Comparison of ENCODE assay signal across 8 cellular contexts in the genomic region with DNA sequence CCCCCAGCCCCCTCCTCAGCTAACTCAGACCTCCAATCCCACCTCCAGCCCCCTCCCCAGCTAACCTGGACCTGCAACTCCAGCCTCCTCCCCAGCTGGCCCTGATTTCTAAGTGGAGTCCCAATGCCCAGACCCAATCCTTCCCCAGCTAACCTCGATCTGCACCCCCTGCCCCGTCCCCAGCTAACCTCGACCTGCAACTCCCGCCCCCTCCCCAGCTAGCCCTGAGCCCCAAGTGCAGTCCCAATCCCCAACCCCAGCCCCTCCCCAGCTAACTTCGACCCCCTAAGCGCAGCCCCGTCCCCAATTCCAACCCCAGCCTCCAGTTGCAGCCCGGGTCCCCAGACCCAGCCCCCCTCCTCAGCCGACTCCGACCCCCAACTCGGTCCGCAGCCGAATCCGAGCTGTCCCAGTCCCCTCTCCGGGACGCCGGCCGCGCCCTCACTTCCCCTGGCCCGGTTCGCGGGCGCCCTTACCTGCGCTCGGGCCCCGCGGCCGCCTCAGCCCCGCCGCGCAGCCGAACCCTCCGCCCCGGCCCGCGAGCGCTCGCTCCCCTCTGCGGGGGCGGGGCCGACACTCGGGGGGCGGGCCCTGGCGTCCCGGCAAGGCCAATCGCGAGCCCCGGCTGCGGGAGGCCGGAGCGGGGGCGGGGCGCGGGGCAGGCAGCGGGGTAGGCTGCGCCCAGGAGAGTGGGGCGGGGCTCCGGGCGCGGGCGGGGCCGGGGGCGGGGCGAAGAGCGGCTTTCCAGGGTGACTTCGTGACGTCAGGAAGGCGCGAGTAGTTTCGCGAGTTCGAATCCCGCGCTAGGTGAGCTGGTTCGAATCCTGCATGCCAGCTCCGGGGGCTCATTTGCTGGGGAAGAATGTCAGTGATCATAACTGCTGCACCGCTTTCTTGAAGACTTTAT. TPM values are rescaled to one million over a fixed set of nuclear protein-coding genes. Genes with fewer than 3 reads are reported as not detected.
DNase-seq lines count a peak whose midpoint lies in the region; ATAC-seq and TF ChIP-seq lines count a peak whose summit lies in the region.

TSS of gene GNG7 (minus strand) at position 525 of the 907 bp plus-strand sequence. CDS start 182,006 bp downstream, outside the sequence.

- H3K4me3 ChIP-seq in BJ (ENCODE audit: low read depth, low read length) (peak within 1 kb of the TSS; percentile 40), gastroesophageal sphincter (peak within 1 kb of the TSS; percentile 83 to 92), neutrophil (ENCODE audit: low read depth in 1 of 2, low read length in 1 of 2) (peak within 1 kb of the TSS; percentile 57 to 68), stomach smooth muscle (ENCODE audit: low read length in 2 of 2) (peak within 1 kb of the TSS; percentile 45 to 73)

- POLR2A ChIA-PET in BJ (lab: Charles Lee): interaction anchor here (0.6 kb wide), 1 partner anchor 139 kb away, joined by 3 read pairs; the partner anchor contains the start of gene ZNF555

- H3K27ac ChIP-seq in gastroesophageal sphincter (peak within 1 kb of the TSS; percentile 51 to 82 (median 80)), neutrophil (peak within 1 kb of the TSS; percentile 75), stomach smooth muscle (ENCODE audit: low read length) (no peak within 1 kb of the TSS)

- H3K36me3 Mint-ChIP-seq in activated naive CD4-positive, alpha-beta T cell treated with anti-CD3 and anti-CD28 coated beads, Interleukin-2, amount 10 ng/mL, durations not matched to agents 7 days and 5 days: no peaks in the 10 kb centered on the region

- CTCF ChIA-PET in BJ (lab: Yijun Ruan, JAX): interaction anchor here (1.2 to 2.9 kb wide), 2 partner anchors 47 to 54 kb away, joined by 7 to 9 read pairs; no protein-coding TSS in a partner anchor
- CTCF ChIA-PET in activated naive CD4-positive, alpha-beta T cell treated with anti-CD3 and anti-CD28 coated beads, Interleukin-2, amount 10 ng/mL, durations not matched to agents 7 days and 5 days (lab: Charles Lee): interaction anchor here (0.8 kb wide), 1 partner anchor 54 kb away, joined by 3 read pairs; no protein-coding TSS in a partner anchor

- H3K4me1 Mint-ChIP-seq in activated naive CD4-positive, alpha-beta T cell treated with anti-CD3 and anti-CD28 coated beads, Interleukin-2, amount 10 ng/mL, durations not matched to agents 7 days and 5 days: peaks cover 14% of the 10 kb centered on the region

- TF ChIP-seq CTCF in BJ (IDR thresholded peaks at IDR 0.05; ENCODE audit: insufficient read depth, low read depth, low read length) (no peak), gastroesophageal sphincter (IDR thresholded peaks at IDR 0.05) (no peak), neutrophil (IDR thresholded peaks at IDR 0.05) (peak; percentile 32)

- no peaks in the 10 kb centered on the region for H3K9me3 Mint-ChIP-seq in activated naive CD4-positive, alpha-beta T cell treated with anti-CD3 and anti-CD28 coated beads, Interleukin-2, amount 10 ng/mL, durations not matched to agents 7 days and 5 days

- H3K4me1 ChIP-seq in gastroesophageal sphincter (peaks cover 0 to 24% (median 7%) of the 10 kb centered on the region in 3 donors), neutrophil (ENCODE audit: control insufficient read depth in 1 of 2, insufficient read depth in 1 of 2, low read depth in 1 of 2, low read length in 1 of 2) (peaks cover 13% of the 10 kb centered on the region in 2 experiments), stomach smooth muscle (ENCODE audit: control insufficient read depth, insufficient read depth, low read length) (peaks cover 9% of the 10 kb centered on the region)

- H3K36me3 ChIP-seq in BJ (ENCODE audit: control insufficient read depth, insufficient read depth, low read length) (no peaks in the 10 kb centered on the region), gastroesophageal sphincter (no peaks in the 10 kb centered on the region), neutrophil (no peaks in the 10 kb centered on the region), stomach smooth muscle (ENCODE audit: control insufficient read depth in 2 of 2, insufficient read depth in 2 of 2, low read length in 2 of 2) (no peaks in the 10 kb centered on the region)

- H3K27ac Mint-ChIP-seq in activated naive CD4-positive, alpha-beta T cell treated with anti-CD3 and anti-CD28 coated beads, Interleukin-2, amount 10 ng/mL, durations not matched to agents 7 days and 5 days: no peak within 1 kb of the TSS

- H3K4me3 Mint-ChIP-seq in activated naive CD4-positive, alpha-beta T cell treated with anti-CD3 and anti-CD28 coated beads, Interleukin-2, amount 10 ng/mL, durations not matched to agents 7 days and 5 days: peak within 1 kb of the TSS; percentile 47

- H3K9ac ChIP-seq in stomach smooth muscle (ENCODE audit: low read length in 2 of 2): peak within 1 kb of the TSS; percentile 38 to 58

- peaks cover 22% of the 10 kb centered on the region for H3K27me3 Mint-ChIP-seq in activated naive CD4-positive, alpha-beta T cell treated with anti-CD3 and anti-CD28 coated beads, Interleukin-2, amount 10 ng/mL, durations not matched to agents 7 days and 5 days

- 0 to 7% methylated on average over 1 to 6 of the region's 77 CpGs for WGBS in gastroesophageal sphincter (ENCODE audit: low coverage in 1 of 2), 2 donors

- DNase-seq in BJ (ENCODE audit: low read depth): no peak
- peak in 75 of 76 experiments; percentile 37 to 99 (median 94) for DNase-seq in HUDEP-2 (lab: John Stamatoyannopoulos, UW; ENCODE audit: unreplicated experiment in 76 of 76)
- peak; percentile 67 for DNase-seq in SK-N-DZ (ENCODE audit: low spot score)
- DNase-seq in activated naive CD4-positive, alpha-beta T cell treated with anti-CD3 and anti-CD28 coated beads, Interleukin-2, amount 10 ng/mL, durations not matched to agents 7 days and 5 days: peak; percentile 94

- H3K27me3 ChIP-seq in BJ (ENCODE audit: control insufficient read depth, insufficient read depth, low read length): peaks cover 15% of the 10 kb centered on the region
- no peaks in the 10 kb centered on the region for H3K27me3 ChIP-seq in gastroesophageal sphincter
- H3K27me3 ChIP-seq in neutrophil: no peaks in the 10 kb centered on the region
- no peaks in the 10 kb centered on the region for H3K27me3 ChIP-seq in stomach smooth muscle (ENCODE audit: control insufficient read depth in 1 of 2, insufficient read depth in 2 of 2, low read length in 2 of 2)

- H3K9me3 ChIP-seq in gastroesophageal sphincter: no peaks in the 10 kb centered on the region
- H3K9me3 ChIP-seq in neutrophil: no peaks in the 10 kb centered on the region
- no peaks in the 10 kb centered on the region for H3K9me3 ChIP-seq in stomach smooth muscle (ENCODE audit: control insufficient read depth in 2 of 2, low read length in 2 of 2)

- no peak for TF ChIP-seq EP300 in gastroesophageal sphincter (IDR thresholded peaks at IDR 0.05)

- peak; percentile 77 to 78 for TF ChIP-seq POLR2A in gastroesophageal sphincter (IDR thresholded peaks at IDR 0.05)

- ATAC-seq in GM19328 (IDR thresholded peaks at IDR 0.05; ENCODE audit: unreplicated experiment) (peak; percentile 82), gastroesophageal sphincter (peak; percentile 99)

RNA-seq across cellular contexts. Expression of gene GNG7, which starts in this region (rescaled TPM):
- 0.20 and 0.22 TPM in 2 replicates for polyA plus RNA-seq in BJ (2011; rRNA removed)
- 0.10 and 0.14 TPM in 2 replicates for polyA minus RNA-seq in BJ (2011; rRNA and poly(A)+ RNA removed)
- 0.09 and 0.10 TPM in 2 replicates for polyA plus RNA-seq in SK-N-DZ (2014; cell fraction: cytosol; rRNA removed)
- 0.04 TPM in 1 of 2 replicates, not detected in the other for polyA plus RNA-seq in SK-N-DZ (2014; cell fraction: nucleus; rRNA removed)
- total RNA-seq in gastroesophageal sphincter: 10 to 100 TPM in 2 of 4 donors, 1 to 10 TPM in 2; 4.7 to 15.6 (median 9.2) TPM
